1 cellular context compared by ENCODE assay signal in the genomic region with DNA sequence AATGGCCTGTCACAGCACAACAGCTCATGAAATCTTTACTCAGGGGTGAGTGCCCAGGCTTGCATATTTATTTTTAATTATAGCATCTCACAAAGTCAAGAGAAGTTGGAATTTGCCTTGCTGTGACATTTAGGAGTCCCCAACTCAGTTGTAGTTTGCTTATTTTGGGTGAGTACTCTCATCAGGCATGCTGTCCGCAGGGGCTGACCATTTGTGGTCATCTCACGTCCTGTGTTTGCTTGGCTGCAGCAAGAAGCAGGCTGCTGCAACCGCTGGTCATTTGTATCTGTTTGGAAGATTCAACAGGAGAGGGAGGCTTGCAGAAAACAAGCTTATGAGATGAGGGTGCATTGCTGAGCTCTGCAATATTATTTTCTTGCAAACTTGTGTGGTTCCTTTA.
TF ChIP-seq lines count a peak whose summit lies in the region.

No MANE protein-coding gene starts in this region.

TF ChIP-seq in SK-N-SH treated with all-trans-retinoic acid at 6 μM for 48 hours, 23 proteins besides CTCF, POLR2A, EP300 and RAD21 (continued from another document):
- TF ChIP-seq OSR1 (CRISPR knock-in tag; IDR thresholded peaks at IDR 0.05) (no peak), ZNF565 (CRISPR knock-in tag; conservative IDR thresholded peaks at IDR 0.05; ENCODE audit: low read depth) (no peak), ESRRG (CRISPR knock-in tag; IDR thresholded peaks at IDR 0.05) (no peak), BACH2 (CRISPR knock-in tag; IDR thresholded peaks at IDR 0.05; ENCODE audit: borderline replicate concordance) (no peak), TOX (CRISPR knock-in tag; IDR thresholded peaks at IDR 0.05; ENCODE audit: borderline replicate concordance) (no peak), ZNF8 (CRISPR knock-in tag; IDR thresholded peaks at IDR 0.05) (no peak), CSDC2 (CRISPR knock-in tag; IDR thresholded peaks at IDR 0.05) (no peak), ZNF70 (CRISPR knock-in tag; IDR thresholded peaks at IDR 0.05) (no peak), ZC3H10 (CRISPR knock-in tag; IDR thresholded peaks at IDR 0.05) (no peak)
- TF ChIP-seq, protein P1, sequence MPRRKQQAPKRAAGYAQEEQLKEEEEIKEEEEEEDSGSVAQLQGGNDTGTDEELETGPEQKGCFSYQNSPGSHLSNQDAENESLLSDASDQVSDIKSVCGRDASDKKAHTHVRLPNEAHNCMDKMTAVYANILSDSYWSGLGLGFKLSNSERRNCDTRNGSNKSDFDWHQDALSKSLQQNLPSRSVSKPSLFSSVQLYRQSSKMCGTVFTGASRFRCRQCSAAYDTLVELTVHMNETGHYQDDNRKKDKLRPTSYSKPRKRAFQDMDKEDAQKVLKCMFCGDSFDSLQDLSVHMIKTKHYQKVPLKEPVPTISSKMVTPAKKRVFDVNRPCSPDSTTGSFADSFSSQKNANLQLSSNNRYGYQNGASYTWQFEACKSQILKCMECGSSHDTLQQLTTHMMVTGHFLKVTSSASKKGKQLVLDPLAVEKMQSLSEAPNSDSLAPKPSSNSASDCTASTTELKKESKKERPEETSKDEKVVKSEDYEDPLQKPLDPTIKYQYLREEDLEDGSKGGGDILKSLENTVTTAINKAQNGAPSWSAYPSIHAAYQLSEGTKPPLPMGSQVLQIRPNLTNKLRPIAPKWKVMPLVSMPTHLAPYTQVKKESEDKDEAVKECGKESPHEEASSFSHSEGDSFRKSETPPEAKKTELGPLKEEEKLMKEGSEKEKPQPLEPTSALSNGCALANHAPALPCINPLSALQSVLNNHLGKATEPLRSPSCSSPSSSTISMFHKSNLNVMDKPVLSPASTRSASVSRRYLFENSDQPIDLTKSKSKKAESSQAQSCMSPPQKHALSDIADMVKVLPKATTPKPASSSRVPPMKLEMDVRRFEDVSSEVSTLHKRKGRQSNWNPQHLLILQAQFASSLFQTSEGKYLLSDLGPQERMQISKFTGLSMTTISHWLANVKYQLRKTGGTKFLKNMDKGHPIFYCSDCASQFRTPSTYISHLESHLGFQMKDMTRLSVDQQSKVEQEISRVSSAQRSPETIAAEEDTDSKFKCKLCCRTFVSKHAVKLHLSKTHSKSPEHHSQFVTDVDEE (CRISPR knock-in tag; IDR thresholded peaks at IDR 0.05) = no peak
